ENCODE assay signal across 6 cellular contexts in genomic region chr22:50626856-50627451, GRCh38. TPM values are rescaled to one million over a fixed set of nuclear protein-coding genes. Genes with fewer than 3 reads are reported as not detected.
DNase-seq lines count a peak whose midpoint lies in the region; ATAC-seq and TF ChIP-seq lines count a peak whose summit lies in the region.

No MANE protein-coding gene starts in this region.

- H3K4me1 ChIP-seq in mucosa of descending colon (ENCODE audit: low read depth): peaks cover 12% of the 10 kb centered on the region

- H3K36me3 ChIP-seq in mucosa of descending colon (ENCODE audit: low read depth): no peaks in the 10 kb centered on the region

- DNase-seq in Calu3: no peak
- peak in 2 of 3 donors; percentile 56 to 73 for DNase-seq in mucosa of descending colon
- no peak for DNase-seq in NCI-H2081 treated with DMSO at 0.1 percent for 48 hours (lab: John Stamatoyannopoulos, UW)

- CTCF ChIA-PET in Calu3 (lab: Charles Lee): interaction anchor here (0.6 to 1.1 kb wide), 2 partner anchors 8 to 73 kb away, joined by 3 to 4 read pairs; no protein-coding TSS in a partner anchor

- H3K9me3 Mint-ChIP-seq in Calu3 (ENCODE audit: low read depth, unreplicated experiment): no peaks in the 10 kb centered on the region
- H3K9me3 Mint-ChIP-seq in activated naive CD8-positive, alpha-beta T cell (ENCODE audit: low read depth): no peaks in the 10 kb centered on the region

- no peak overlapping the region for H3K27ac Mint-ChIP-seq in Calu3 (ENCODE audit: unreplicated experiment)
- peak overlapping the region; percentile 34 for H3K27ac Mint-ChIP-seq in activated naive CD8-positive, alpha-beta T cell

- BruUV-seq in Calu3 (replicated peaks; lab: Mats Ljungman, UMichigan): no TSS peak

- H3K36me3 Mint-ChIP-seq in Calu3 (ENCODE audit: insufficient read depth, unreplicated experiment): peaks cover 33% of the 10 kb centered on the region
- no peaks in the 10 kb centered on the region for H3K36me3 Mint-ChIP-seq in activated naive CD8-positive, alpha-beta T cell

- no peaks in the 10 kb centered on the region for H3K9me3 ChIP-seq in mucosa of descending colon

- ATAC-seq in mucosa of descending colon (no peak), GM19328 (IDR thresholded peaks at IDR 0.05; ENCODE audit: unreplicated experiment) (no peak), HG03469 (IDR thresholded peaks at IDR 0.05; ENCODE audit: unreplicated experiment) (no peak)

- intact Hi-C loops in Calu3 (cut with micrococcal nuclease; ENCODE audit: unreplicated experiment) (no loop called here), mucosa of descending colon (cut with DNase I, micrococcal nuclease) (no loop called here)

- peak overlapping the region; percentile 80 for H3K4me3 Mint-ChIP-seq in Calu3 (ENCODE audit: low read depth, unreplicated experiment)
- peak overlapping the region; percentile 85 for H3K4me3 Mint-ChIP-seq in activated naive CD8-positive, alpha-beta T cell

- no peak for TF ChIP-seq CTCF in Calu3 (IDR thresholded peaks at IDR 0.05; ENCODE audit: unreplicated experiment)
- no peak for TF ChIP-seq CTCF in mucosa of descending colon (IDR thresholded peaks at IDR 0.05)

- H3K27me3 Mint-ChIP-seq in Calu3 (ENCODE audit: unreplicated experiment): no peaks in the 10 kb centered on the region
- no peaks in the 10 kb centered on the region for H3K27me3 Mint-ChIP-seq in activated naive CD8-positive, alpha-beta T cell

- no peak overlapping the region for H3K4me3 ChIP-seq in mucosa of descending colon

- peaks cover 38% of the 10 kb centered on the region for H3K4me1 Mint-ChIP-seq in Calu3 (ENCODE audit: low read depth, unreplicated experiment)
- H3K4me1 Mint-ChIP-seq in activated naive CD8-positive, alpha-beta T cell (ENCODE audit: low read depth): peaks cover 30% of the 10 kb centered on the region

RNA-seq across cellular contexts. Expression of gene ARSA, which starts 1.0 kb away (rescaled TPM):
- total RNA-seq in Calu3 (2022) (39.4 and 40.2 TPM in 2 replicates), mucosa of descending colon (10 to 100 TPM; 64.6 to 87.9 (median 82.2) TPM)

RNA-seq across cellular contexts. Expression of gene MAPK8IP2, which starts 26.4 kb away (rescaled TPM):
- total RNA-seq in Calu3 (2022) (2.9 and 3.1 TPM in 2 replicates), mucosa of descending colon (1 to 10 TPM in 1 of 3 donors, under 1 TPM in 2; 0.63 to 4.2 (median 0.64) TPM)

RNA-seq across cellular contexts. Expression of gene CHKB, which starts 44.3 kb away (rescaled TPM):
- total RNA-seq in Calu3 (2022) (80.9 and 83.2 TPM in 2 replicates), mucosa of descending colon (10 to 100 TPM; 79.9 to 95.0 (median 80.9) TPM)

RNA-seq across cellular contexts. Expression of gene SHANK3, which starts 45.7 kb away (rescaled TPM):
- total RNA-seq in Calu3 (2022) (2.1 and 2.5 TPM in 2 replicates), mucosa of descending colon (10 to 100 TPM in 1 of 3 donors, 1 to 10 TPM in 2; 3.9 to 14.2 (median 7.1) TPM)

RNA-seq across cellular contexts. Expression of gene CPT1B, which starts 48.7 kb away (rescaled TPM):
- total RNA-seq in Calu3 (2022) (72.6 and 77.0 TPM in 2 replicates), mucosa of descending colon (10 to 100 TPM; 24.5 to 51.6 (median 29.9) TPM)

Comparison
In these comparisons a context has a peak if more than half of its experiments do, and no peak if none do; other contexts are left out.
1. DNase-seq: peak in mucosa of descending colon (2 of 3); none in Calu3 (single experiment) and NCI-H2081 treated with DMSO at 0.1 percent for 48 hours (single experiment).